In the genomic region with DNA sequence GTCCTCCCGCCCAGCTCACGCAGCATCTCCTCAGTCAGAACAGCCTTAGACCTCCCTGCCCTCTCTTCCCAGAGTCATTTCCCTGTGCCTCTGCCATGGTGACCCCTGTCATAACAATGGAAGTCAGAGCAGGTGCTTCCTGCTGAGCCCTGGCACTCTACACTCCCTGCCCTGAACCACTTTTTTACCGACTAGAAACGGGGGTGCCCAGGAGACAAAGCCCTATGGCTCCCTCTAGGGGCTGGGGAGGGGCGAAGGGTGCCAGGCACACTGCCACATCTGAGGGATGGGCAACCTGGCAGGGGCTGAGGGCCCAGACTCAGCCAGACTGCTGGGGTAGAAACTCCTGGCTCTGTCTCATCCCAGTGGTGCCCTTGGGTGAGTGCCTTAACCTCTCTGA, we compare ENCODE assay signal across 10 cellular contexts. TPM values are rescaled to one million over a fixed set of nuclear protein-coding genes. Genes with fewer than 3 reads are reported as not detected.
DNase-seq lines count a peak whose midpoint lies in the region; ATAC-seq and TF ChIP-seq lines count a peak whose summit lies in the region.
"Had no signal": no experiment of that assay in that cellular context is flagged by ENCODE, and none has a peak within 500 bp of the region (broad histone marks: within the 10 kb centered on the region; RNA-seq: fewer than 3 reads in every experiment).

No MANE protein-coding gene starts in this region.

- peaks cover 10% of the 10 kb centered on the region for H3K4me1 Mint-ChIP-seq in T-helper 2 cell treated with Interferon-gamma antibody and Interleukin-4, amounts not matched to agents 5 μg/mL and 100 μg/mL, for 36 hours (ENCODE audit: low read depth)
- H3K4me1 Mint-ChIP-seq in osteocyte (ENCODE audit: unreplicated experiment), result peaks cover 23% of the 10 kb centered on the region

- H3K9me3 ChIP-seq in colonic mucosa (no peaks in the 10 kb centered on the region), prostate gland (no peaks in the 10 kb centered on the region)

- H3K36me3 Mint-ChIP-seq in T-helper 2 cell treated with Interferon-gamma antibody and Interleukin-4, amounts not matched to agents 5 μg/mL and 100 μg/mL, for 36 hours (ENCODE audit: low read depth), result peaks cover 7% of the 10 kb centered on the region
- H3K36me3 Mint-ChIP-seq in osteocyte (ENCODE audit: unreplicated experiment), result no peaks in the 10 kb centered on the region

- H3K9me3 Mint-ChIP-seq in T-helper 2 cell treated with Interferon-gamma antibody and Interleukin-4, amounts not matched to agents 5 μg/mL and 100 μg/mL, for 36 hours, result no peaks in the 10 kb centered on the region
- no peaks in the 10 kb centered on the region for H3K9me3 Mint-ChIP-seq in osteocyte (ENCODE audit: unreplicated experiment)
- H3K9me3 Mint-ChIP-seq: natural killer cell treated with Interleukin-12 subunit alpha and Interleukin-12 subunit beta and Interleukin-15 and Interleukin-18, amount 100 ng/mL, for 72 hours had no signal

- ATAC-seq in omental fat pad (ENCODE audit: low FRiP score), result no peak
- no peak for ATAC-seq in GM19328 (IDR thresholded peaks at IDR 0.05; ENCODE audit: unreplicated experiment)

- H3K4me3 ChIP-seq in colonic mucosa (no peak overlapping the region), prostate gland (no peak overlapping the region)

- intact Hi-C loops in colonic mucosa (cut with DNase I) (no loop called here), prostate gland (cut with DNase I) (no loop called here)

- no peak overlapping the region for H3K9ac ChIP-seq in colonic mucosa (ENCODE audit: low read depth in 2 of 2, low read length in 2 of 2)

- H3K27me3 ChIP-seq in colonic mucosa (no peaks in the 10 kb centered on the region), prostate gland (replicated peaks; ENCODE audit: insufficient read depth) (no peaks in the 10 kb centered on the region)

- H3K27ac ChIP-seq in colonic mucosa (no peak overlapping the region), prostate gland (no peak overlapping the region)

- H3K4me1 ChIP-seq in colonic mucosa, result peaks cover 8% of the 10 kb centered on the region
- no peaks in the 10 kb centered on the region for H3K4me1 ChIP-seq in prostate gland (replicated peaks)

- peak overlapping the region; percentile 77 for H3K27ac Mint-ChIP-seq in T-helper 2 cell treated with Interferon-gamma antibody and Interleukin-4, amounts not matched to agents 5 μg/mL and 100 μg/mL, for 36 hours
- no peak overlapping the region for H3K27ac Mint-ChIP-seq in osteocyte (ENCODE audit: unreplicated experiment)
- H3K27ac Mint-ChIP-seq: natural killer cell treated with Interleukin-12 subunit alpha and Interleukin-12 subunit beta and Interleukin-15 and Interleukin-18, amount 100 ng/mL, for 72 hours had no signal

- no peak overlapping the region for H3K4me3 Mint-ChIP-seq in T-helper 2 cell treated with Interferon-gamma antibody and Interleukin-4, amounts not matched to agents 5 μg/mL and 100 μg/mL, for 36 hours
- no peak overlapping the region for H3K4me3 Mint-ChIP-seq in osteocyte (ENCODE audit: unreplicated experiment)
- H3K4me3 Mint-ChIP-seq: natural killer cell treated with Interleukin-12 subunit alpha and Interleukin-12 subunit beta and Interleukin-15 and Interleukin-18, amount 100 ng/mL, for 72 hours had no signal

- WGBS in prostate gland, result 49% methylated on average over 5 of the region's 5 CpGs

- no peaks in the 10 kb centered on the region for H3K36me3 ChIP-seq in colonic mucosa
- no peaks in the 10 kb centered on the region for H3K36me3 ChIP-seq in prostate gland

- TF ChIP-seq POLR2A in prostate gland (IDR thresholded peaks at IDR 0.05), result no peak

- TF ChIP-seq CTCF in LNCAP (IDR thresholded peaks at IDR 0.05) (peak; percentile 27; the same call in 1 of the 2 replicates), colonic mucosa (IDR thresholded peaks at IDR 0.05) (peak; percentile 55), osteocyte (IDR thresholded peaks at IDR 0.05) (peak; percentile 47), prostate gland (IDR thresholded peaks at IDR 0.05) (peak in 1 of 4 experiments; percentile 36), omental fat pad (IDR thresholded peaks at IDR 0.05) (no peak)

- DNase-seq in DMS79 treated with DMSO at 0.1 percent for 48 hours (lab: John Stamatoyannopoulos, UW), result peak; percentile 47
- DNase-seq in T-helper 2 cell treated with Interferon-gamma antibody and Interleukin-4, amounts not matched to agents 5 μg/mL and 100 μg/mL, for 36 hours (ENCODE audit: low spot score), result peak; percentile 29
- DNase-seq in colonic mucosa, result peak; percentile 63
- DNase-seq in osteocyte (ENCODE audit: extremely low spot score, unreplicated experiment), result no peak
- DNase-seq in prostate gland (ENCODE audit: low spot score), result no peak
- DNase-seq in omental fat pad (ENCODE audit: low spot score), result no peak

- H3K27me3 Mint-ChIP-seq in T-helper 2 cell treated with Interferon-gamma antibody and Interleukin-4, amounts not matched to agents 5 μg/mL and 100 μg/mL, for 36 hours (ENCODE audit: low read depth), result no peaks in the 10 kb centered on the region
- no peaks in the 10 kb centered on the region for H3K27me3 Mint-ChIP-seq in osteocyte (ENCODE audit: unreplicated experiment)
- H3K27me3 Mint-ChIP-seq: natural killer cell treated with Interleukin-12 subunit alpha and Interleukin-12 subunit beta and Interleukin-15 and Interleukin-18, amount 100 ng/mL, for 72 hours had no signal

RNA-seq across cellular contexts. Expression of gene ZNF574, which starts 16.4 kb away (rescaled TPM):
- total RNA-seq in colonic mucosa (10 to 100 TPM; 14.7 to 15.9 TPM), osteocyte (15.2 and 15.5 TPM in 2 replicates), prostate gland (10 to 100 TPM; 24.4 to 44.1 TPM), omental fat pad (10 to 100 TPM; 11.6 to 22.9 (median 12.8) TPM)

RNA-seq across cellular contexts. Expression of gene GRIK5, which starts 22.3 kb away (rescaled TPM):
- total RNA-seq in colonic mucosa (1 to 10 TPM in 1 of 2 donors, under 1 TPM in 1; 0.62 to 2.3 TPM), osteocyte (0.38 and 0.55 TPM in 2 replicates), prostate gland (10 to 100 TPM in 1 of 2 donors, 1 to 10 TPM in 1; 1.3 to 25.2 TPM), omental fat pad (1 to 10 TPM in 3 of 4 donors, under 1 TPM in 1; 0.32 to 2.1 (median 1.6) TPM)
- total RNA-seq: RPMI7951 had no signal

RNA-seq across cellular contexts. Expression of gene POU2F2, which starts 39.9 kb away (rescaled TPM):
- total RNA-seq in colonic mucosa (1 to 10 TPM; 2.1 to 4.0 TPM), osteocyte (0.64 and 1.0 TPM in 2 replicates), prostate gland (10 to 100 TPM in 1 of 2 donors, 1 to 10 TPM in 1; 3.4 to 17.4 TPM), omental fat pad (1 to 10 TPM in 3 of 4 donors, under 1 TPM in 1; 0.56 to 3.2 (median 1.5) TPM)

Comparison
In these comparisons a context has a peak if more than half of its experiments do, and no peak if none do; other contexts are left out.
1. DNase-seq: peak in DMS79 treated with DMSO at 0.1 percent for 48 hours (single experiment), T-helper 2 cell treated with Interferon-gamma antibody and Interleukin-4, amounts not matched to agents 5 μg/mL and 100 μg/mL, for 36 hours (single experiment) and colonic mucosa (single experiment); none in osteocyte (single experiment), prostate gland (single experiment) and omental fat pad (single experiment).
2. CTCF ChIP-seq: peak in LNCAP (single experiment), colonic mucosa (single experiment) and osteocyte (single experiment); none in omental fat pad (0 of 3).